ENCODE assay signal across 15 cellular contexts in the genomic region with DNA sequence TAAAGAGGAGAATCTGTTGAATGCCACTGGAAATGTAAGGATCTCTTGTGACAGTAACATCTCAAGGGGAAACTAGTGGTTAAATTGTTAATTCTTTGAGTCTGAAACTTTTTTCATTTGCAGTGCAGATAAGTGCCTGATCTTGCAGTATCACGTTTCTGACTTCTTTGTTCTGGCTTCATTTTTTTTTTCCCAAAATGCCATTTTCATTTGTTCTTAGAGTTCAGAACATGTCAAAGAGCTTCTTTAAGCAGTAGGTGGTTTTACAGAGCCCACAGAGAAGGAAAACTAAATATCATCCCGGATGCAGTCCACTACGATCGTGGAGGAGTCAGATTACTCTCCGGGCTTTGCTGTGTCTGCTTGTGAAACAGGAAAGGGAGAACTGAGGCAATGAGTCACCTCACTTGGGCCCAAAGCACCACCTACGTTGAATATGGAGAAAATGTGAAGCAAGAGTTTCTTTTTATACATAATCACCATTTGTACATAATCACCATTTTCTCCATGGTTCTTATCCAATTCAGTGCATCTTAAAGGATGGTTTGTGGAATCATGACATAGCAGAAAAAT. TPM values are rescaled to one million over a fixed set of nuclear protein-coding genes. Genes with fewer than 3 reads are reported as not detected.
DNase-seq lines count a peak whose midpoint lies in the region; ATAC-seq and TF ChIP-seq lines count a peak whose summit lies in the region.
"Had no signal": no experiment of that assay in that cellular context is flagged by ENCODE, and none has a peak within 500 bp of the region (broad histone marks: within the 10 kb centered on the region; RNA-seq: fewer than 3 reads in every experiment).

No MANE protein-coding gene starts in this region.

- no peaks in the 10 kb centered on the region for H3K36me3 Mint-ChIP-seq in activated CD4-positive, alpha-beta T cell treated with anti-CD3 and anti-CD28 coated beads for 36 hours (ENCODE audit: low read depth)
- H3K36me3 Mint-ChIP-seq in activated CD4-positive, alpha-beta T cell treated with anti-CD3 and anti-CD28 coated beads, Interleukin-2, amount 10 ng/mL, durations not matched to agents 24 days and 14 days (ENCODE audit: low read depth): no peaks in the 10 kb centered on the region

- no peak overlapping the region for H3K27ac Mint-ChIP-seq in activated CD4-positive, alpha-beta T cell treated with anti-CD3 and anti-CD28 coated beads for 36 hours
- H3K27ac Mint-ChIP-seq in activated CD4-positive, alpha-beta T cell treated with anti-CD3 and anti-CD28 coated beads, Interleukin-2, amount 10 ng/mL, durations not matched to agents 24 days and 14 days: no peak overlapping the region

- peak; percentile 51 for ATAC-seq in activated CD4-positive, alpha-beta T cell treated with anti-CD3 and anti-CD28 coated beads for 36 hours
- peak; percentile 65 for ATAC-seq in SK-N-SH treated with all-trans-retinoic acid at 6 μM for 48 hours
- ATAC-seq in GM18867 (IDR thresholded peaks at IDR 0.05; ENCODE audit: unreplicated experiment): no peak

- intact Hi-C loops in activated CD4-positive, alpha-beta T cell treated with anti-CD3 and anti-CD28 coated beads for 36 hours (cut with DNase I, micrococcal nuclease): no loop called here
- intact Hi-C loops in activated CD4-positive, alpha-beta T cell treated with anti-CD3 and anti-CD28 coated beads, Interleukin-2, amount 10 ng/mL, durations not matched to agents 24 days and 14 days (cut with micrococcal nuclease): no loop called here

- H3K9me3 Mint-ChIP-seq in activated CD4-positive, alpha-beta T cell treated with anti-CD3 and anti-CD28 coated beads for 36 hours (ENCODE audit: low read depth): no peaks in the 10 kb centered on the region
- no peaks in the 10 kb centered on the region for H3K9me3 Mint-ChIP-seq in activated CD4-positive, alpha-beta T cell treated with anti-CD3 and anti-CD28 coated beads, Interleukin-2, amount 10 ng/mL, durations not matched to agents 24 days and 14 days

- peaks cover 2% of the 10 kb centered on the region for H3K27me3 Mint-ChIP-seq in activated CD4-positive, alpha-beta T cell treated with anti-CD3 and anti-CD28 coated beads for 36 hours
- peaks cover 10% of the 10 kb centered on the region for H3K27me3 Mint-ChIP-seq in activated CD4-positive, alpha-beta T cell treated with anti-CD3 and anti-CD28 coated beads, Interleukin-2, amount 10 ng/mL, durations not matched to agents 24 days and 14 days

- POLR2A ChIA-PET in activated CD4-positive, alpha-beta T cell treated with anti-CD3 and anti-CD28 coated beads for 36 hours (lab: Charles Lee): no interaction called here

- CTCF ChIA-PET in activated CD4-positive, alpha-beta T cell treated with anti-CD3 and anti-CD28 coated beads for 36 hours (lab: Charles Lee): interaction anchor here (1.6 kb wide), 1 partner anchor 8 kb away, joined by 5 read pairs; no protein-coding TSS in a partner anchor

- DNase-seq in activated CD4-positive, alpha-beta T cell treated with anti-CD3 and anti-CD28 coated beads for 36 hours: no peak
- no peak for DNase-seq in activated CD4-positive, alpha-beta T cell treated with anti-CD3 and anti-CD28 coated beads, Interleukin-2, amount 10 ng/mL, durations not matched to agents 24 days and 14 days
- peak; percentile 95 for DNase-seq in fibroblast of peridontal ligament (ENCODE audit: extremely low read depth)
- no peak for DNase-seq in DMS 273 (lab: John Stamatoyannopoulos, UW; ENCODE audit: unreplicated experiment)
- DNase-seq in HT-29 (ENCODE audit: low spot score): no peak
- DNase-seq in NCI-H510A (lab: John Stamatoyannopoulos, UW): no peak
- DNase-seq: 8988T, aorta, foreskin melanocyte, KG1, NCI-H524 treated with DMSO at 0.1 percent for 48 hours, tibial artery had no signal

- no peak overlapping the region for H3K4me3 Mint-ChIP-seq in activated CD4-positive, alpha-beta T cell treated with anti-CD3 and anti-CD28 coated beads for 36 hours
- H3K4me3 Mint-ChIP-seq in activated CD4-positive, alpha-beta T cell treated with anti-CD3 and anti-CD28 coated beads, Interleukin-2, amount 10 ng/mL, durations not matched to agents 24 days and 14 days: no peak overlapping the region

- no peaks in the 10 kb centered on the region for H3K4me1 Mint-ChIP-seq in activated CD4-positive, alpha-beta T cell treated with anti-CD3 and anti-CD28 coated beads for 36 hours
- H3K4me1 Mint-ChIP-seq in activated CD4-positive, alpha-beta T cell treated with anti-CD3 and anti-CD28 coated beads, Interleukin-2, amount 10 ng/mL, durations not matched to agents 24 days and 14 days: no peaks in the 10 kb centered on the region

TF ChIP-seq in SK-N-SH treated with all-trans-retinoic acid at 6 μM for 48 hours, 23 proteins besides CTCF, POLR2A, EP300 and RAD21:
- TF ChIP-seq ZC3H10 (CRISPR knock-in tag; IDR thresholded peaks at IDR 0.05) (0 out of 2 replicates have a peak, but pooled peaks have one; percentile 48), ISL1 (CRISPR knock-in tag; IDR thresholded peaks at IDR 0.05) (no peak), CSDC2 (CRISPR knock-in tag; IDR thresholded peaks at IDR 0.05) (no peak), ARNTL (CRISPR knock-in tag; IDR thresholded peaks at IDR 0.05; ENCODE audit: borderline replicate concordance, low read depth) (no peak), ZFP3 (CRISPR knock-in tag; IDR thresholded peaks at IDR 0.05) (no peak)
- TF ChIP-seq, protein P1, sequence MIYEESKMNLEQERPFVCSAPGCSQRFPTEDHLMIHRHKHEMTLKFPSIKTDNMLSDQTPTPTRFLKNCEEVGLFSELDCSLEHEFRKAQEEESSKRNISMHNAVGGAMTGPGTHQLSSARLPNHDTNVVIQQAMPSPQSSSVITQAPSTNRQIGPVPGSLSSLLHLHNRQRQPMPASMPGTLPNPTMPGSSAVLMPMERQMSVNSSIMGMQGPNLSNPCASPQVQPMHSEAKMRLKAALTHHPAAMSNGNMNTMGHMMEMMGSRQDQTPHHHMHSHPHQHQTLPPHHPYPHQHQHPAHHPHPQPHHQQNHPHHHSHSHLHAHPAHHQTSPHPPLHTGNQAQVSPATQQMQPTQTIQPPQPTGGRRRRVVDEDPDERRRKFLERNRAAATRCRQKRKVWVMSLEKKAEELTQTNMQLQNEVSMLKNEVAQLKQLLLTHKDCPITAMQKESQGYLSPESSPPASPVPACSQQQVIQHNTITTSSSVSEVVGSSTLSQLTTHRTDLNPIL (CRISPR knock-in tag; IDR thresholded peaks at IDR 0.05; ENCODE audit: low read depth): no peak
- TF ChIP-seq, protein P2, sequence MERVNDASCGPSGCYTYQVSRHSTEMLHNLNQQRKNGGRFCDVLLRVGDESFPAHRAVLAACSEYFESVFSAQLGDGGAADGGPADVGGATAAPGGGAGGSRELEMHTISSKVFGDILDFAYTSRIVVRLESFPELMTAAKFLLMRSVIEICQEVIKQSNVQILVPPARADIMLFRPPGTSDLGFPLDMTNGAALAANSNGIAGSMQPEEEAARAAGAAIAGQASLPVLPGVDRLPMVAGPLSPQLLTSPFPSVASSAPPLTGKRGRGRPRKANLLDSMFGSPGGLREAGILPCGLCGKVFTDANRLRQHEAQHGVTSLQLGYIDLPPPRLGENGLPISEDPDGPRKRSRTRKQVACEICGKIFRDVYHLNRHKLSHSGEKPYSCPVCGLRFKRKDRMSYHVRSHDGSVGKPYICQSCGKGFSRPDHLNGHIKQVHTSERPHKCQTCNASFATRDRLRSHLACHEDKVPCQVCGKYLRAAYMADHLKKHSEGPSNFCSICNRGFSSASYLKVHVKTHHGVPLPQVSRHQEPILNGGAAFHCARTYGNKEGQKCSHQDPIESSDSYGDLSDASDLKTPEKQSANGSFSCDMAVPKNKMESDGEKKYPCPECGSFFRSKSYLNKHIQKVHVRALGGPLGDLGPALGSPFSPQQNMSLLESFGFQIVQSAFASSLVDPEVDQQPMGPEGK (CRISPR knock-in tag; IDR thresholded peaks at IDR 0.05; ENCODE audit: borderline replicate concordance): no peak
TF ChIP-seq in SK-N-SH treated with all-trans-retinoic acid at 6 μM for 48 hours: peak in this region for 1.

RNA-seq across cellular contexts. Expression of a gene that starts 43.9 kb away (rescaled TPM):
- total RNA-seq in activated CD4-positive, alpha-beta T cell treated with anti-CD3 and anti-CD28 coated beads for 36 hours: not detected
- 0.38 and 0.49 TPM in 2 replicates for total RNA-seq in activated CD4-positive, alpha-beta T cell treated with anti-CD3 and anti-CD28 coated beads, Interleukin-2, amount 10 ng/mL, durations not matched to agents 24 days and 14 days
- total RNA-seq in HT-29 (2014; rRNA removed; shearing (Covaris generic)): 11.1 and 16.4 TPM in 2 replicates
- total RNA-seq: T-helper 2 cell treated with Interferon-gamma antibody and Interleukin-4, amounts not matched to agents 100 ng/mL and 5 ng/mL, for 36 hours had no signal
